ENCODE assay signal across 19 cellular contexts in genomic region chr9:111936391-111936790, GRCh38. TPM values are rescaled to one million over a fixed set of nuclear protein-coding genes. Genes with fewer than 3 reads are reported as not detected.
DNase-seq lines count a peak whose midpoint lies in the region; ATAC-seq and TF ChIP-seq lines count a peak whose summit lies in the region.
"Had no signal": no experiment of that assay in that cellular context is flagged by ENCODE, and none has a peak within 500 bp of the region (broad histone marks: within the 10 kb centered on the region; RNA-seq: fewer than 3 reads in every experiment).

No MANE protein-coding gene starts in this region.

- peaks cover 4 to 62% (median 24%) of the 10 kb centered on the region in 4 donors for H3K4me1 ChIP-seq in stomach

- no peak for DNase-seq in activated naive CD4-positive, alpha-beta T cell (lab: John Stamatoyannopoulos, UW)
- no peak for DNase-seq in T-helper 17 cell
- DNase-seq in naive B cell: no peak
- no peak for DNase-seq in stomach
- no peak for DNase-seq in GDM1 (lab: John Stamatoyannopoulos, UW)
- DNase-seq in inferior parietal cortex (ENCODE audit: extremely low spot score): no peak
- DNase-seq: activated T-cell treated with anti-CD3 and anti-CD28 coated beads, Interleukin-2, amount 50 U/mL, for 24 hours; effector CD8-positive, alpha-beta T cell; GOT3; kidney glomerular epithelial cell; MV-4-11; NCI-H1694 treated with DMSO at 0.1 percent for 48 hours; psoas muscle; substantia nigra had no signal

- no peak for TF ChIP-seq CTCF in stomach (IDR thresholded peaks at IDR 0.05)

- 90 to 98% (median 95%) methylated on average over 2 of the region's 2 CpGs for WGBS in stomach, 5 donors

- H3K27me3 Mint-ChIP-seq in activated naive CD4-positive, alpha-beta T cell treated with anti-CD3 and anti-CD28 coated beads, Interleukin-2, amount 50 U/mL, for 24 hours: no peaks in the 10 kb centered on the region
- H3K27me3 Mint-ChIP-seq in T-helper 17 cell: no peaks in the 10 kb centered on the region
- no peaks in the 10 kb centered on the region for H3K27me3 Mint-ChIP-seq in naive B cell
- H3K27me3 Mint-ChIP-seq: activated T-cell treated with anti-CD3 and anti-CD28 coated beads, Interleukin-2, amount 50 U/mL, for 24 hours had no signal

- no peak for TF ChIP-seq EP300 in stomach (IDR thresholded peaks at IDR 0.05)

- H3K36me3 ChIP-seq in stomach: peaks cover 18 to 47% (median 42%) of the 10 kb centered on the region in 4 donors

- H3K9me3 ChIP-seq in T-helper 17 cell (ENCODE audit: control insufficient read depth, low read length, poor library complexity, severe bottlenecking): no peaks in the 10 kb centered on the region
- H3K9me3 ChIP-seq in stomach: no peaks in the 10 kb centered on the region
- H3K9me3 ChIP-seq: BLaER1, psoas muscle, vagina had no signal

- peaks cover 36% of the 10 kb centered on the region for H3K4me1 Mint-ChIP-seq in activated naive CD4-positive, alpha-beta T cell treated with anti-CD3 and anti-CD28 coated beads, Interleukin-2, amount 50 U/mL, for 24 hours
- H3K4me1 Mint-ChIP-seq in T-helper 17 cell: peaks cover 22% of the 10 kb centered on the region
- peaks cover 25 to 29% (median 29%) of the 10 kb centered on the region in 3 donors for H3K4me1 Mint-ChIP-seq in naive B cell

- intact Hi-C loops in stomach (cut with DNase I; ENCODE audit: low total_unique reads): no loop called here

- H3K4me3 ChIP-seq in stomach: no peak overlapping the region
- H3K4me3 ChIP-seq: BLaER1, psoas muscle, vagina had no signal

- peak overlapping the region; percentile 81 for H3K27ac Mint-ChIP-seq in activated naive CD4-positive, alpha-beta T cell treated with anti-CD3 and anti-CD28 coated beads, Interleukin-2, amount 50 U/mL, for 24 hours
- H3K27ac Mint-ChIP-seq in T-helper 17 cell (peak overlapping the region; percentile 65), naive B cell (peak overlapping the region in 5 of 6 donors; percentile 15 to 92 (median 34))

- H3K4me3 Mint-ChIP-seq in activated naive CD4-positive, alpha-beta T cell treated with anti-CD3 and anti-CD28 coated beads, Interleukin-2, amount 50 U/mL, for 24 hours: no peak overlapping the region
- H3K4me3 Mint-ChIP-seq in T-helper 17 cell (no peak overlapping the region), naive B cell (no peak overlapping the region)
- H3K4me3 Mint-ChIP-seq: activated T-cell treated with anti-CD3 and anti-CD28 coated beads, Interleukin-2, amount 50 U/mL, for 24 hours had no signal

- ATAC-seq in T-helper 17 cell (no peak), naive B cell (ENCODE audit: low read depth in 2 of 2) (no peak), HG02884 (IDR thresholded peaks at IDR 0.05; ENCODE audit: unreplicated experiment) (no peak)
- ATAC-seq: activated naive CD4-positive, alpha-beta T cell treated with anti-CD3 and anti-CD28 coated beads, Interleukin-2, amount 50 U/mL, for 72 hours had no signal

- no peak for TF ChIP-seq POLR2A in stomach (IDR thresholded peaks at IDR 0.05)

- no peaks in the 10 kb centered on the region for H3K27me3 ChIP-seq in stomach
- H3K27me3 ChIP-seq: BLaER1, vagina had no signal

- peaks cover 30% of the 10 kb centered on the region for H3K36me3 Mint-ChIP-seq in activated naive CD4-positive, alpha-beta T cell treated with anti-CD3 and anti-CD28 coated beads, Interleukin-2, amount 50 U/mL, for 24 hours
- H3K36me3 Mint-ChIP-seq in T-helper 17 cell (ENCODE audit: low read depth): no peaks in the 10 kb centered on the region
- peaks cover 6 to 32% of the 10 kb centered on the region in 2 donors for H3K36me3 Mint-ChIP-seq in naive B cell

- H3K9me3 Mint-ChIP-seq in activated naive CD4-positive, alpha-beta T cell treated with anti-CD3 and anti-CD28 coated beads, Interleukin-2, amount 50 U/mL, for 24 hours: peaks cover 9% of the 10 kb centered on the region
- H3K9me3 Mint-ChIP-seq in naive B cell: peaks cover 0 to 7% (median 0%) of the 10 kb centered on the region in 7 donors
- H3K9me3 Mint-ChIP-seq: activated T-cell treated with anti-CD3 and anti-CD28 coated beads, Interleukin-2, amount 50 U/mL, for 24 hours had no signal

- peak overlapping the region in 3 of 5 donors; percentile 5 to 38 (median 19) for H3K27ac ChIP-seq in stomach
- H3K27ac ChIP-seq: BLaER1, psoas muscle, vagina had no signal

RNA-seq across cellular contexts. Expression of gene UGCG, which starts 39.8 kb away (rescaled TPM):
- 10 to 100 TPM; 35.5 TPM for total RNA-seq in T-helper 17 cell
- polyA plus RNA-seq in naive B cell (ENCODE audit: low read depth in 6 of 6): 10 to 100 TPM; 21.9 to 53.5 (median 31.0) TPM
- total RNA-seq in stomach: 100 to 1,000 TPM in 1 of 5 donors, 10 to 100 TPM in 4; 19.2 to 182 (median 42.6) TPM
- polyA plus RNA-seq in stomach: 10 to 100 TPM; 13.7 to 17.1 (median 16.6) TPM
